ENCODE assay signal across 10 cellular contexts in the genomic region with DNA sequence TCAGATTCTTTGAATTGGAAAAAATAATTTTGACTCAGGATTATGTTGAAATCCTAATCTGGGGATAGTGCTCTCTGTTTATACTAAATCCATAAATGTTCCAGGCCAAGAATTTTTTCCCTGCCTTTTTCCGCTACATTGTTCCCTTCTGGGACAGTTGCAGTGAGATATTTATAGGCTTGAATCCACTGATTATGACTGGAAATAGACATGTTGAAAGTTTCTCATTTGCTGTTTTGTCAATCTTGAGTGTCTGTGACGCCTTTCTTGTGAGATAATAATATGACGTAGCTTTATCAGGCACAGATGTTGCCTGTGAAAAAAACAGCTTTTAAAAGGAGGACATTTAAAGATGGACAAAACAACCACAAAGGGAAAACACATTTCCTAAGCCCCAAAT.
DNase-seq lines count a peak whose midpoint lies in the region; ATAC-seq and TF ChIP-seq lines count a peak whose summit lies in the region.
"Had no signal": no experiment of that assay in that cellular context is flagged by ENCODE, and none has a peak within 500 bp of the region (broad histone marks: within the 10 kb centered on the region; RNA-seq: fewer than 3 reads in every experiment).

No MANE protein-coding gene starts in this region.

- intact Hi-C loops in activated T-helper 1 cell treated with anti-CD3 and anti-CD28 coated beads, Interleukin-12 subunit alpha, Interleukin-12 subunit beta, Interleukin-2, Interleukin-4 antibody, amounts not matched to agents 30 ng/mL and 10 ng/mL and 1 ng/mL, durations not matched to agents 14 hours and 24 hours and 36 hours (cut with micrococcal nuclease): loop anchor here (10.0 kb wide), 1 partner anchor 577 kb away; no protein-coding TSS in a partner anchor
- intact Hi-C loops in heart right ventricle (cut with DNase I): no loop called here
- intact Hi-C loops in sigmoid colon (cut with DNase I): loop anchor here (10.0 kb wide), 2 partner anchors 393 to 1243 kb away; a partner anchor contains a TSS

- H3K4me1 ChIP-seq in BLaER1 treated with 17β-estradiol and CSF1 and Interleukin-3, amounts not matched to agents 10 nM and 100 nM: peaks cover 72 to 99% (median 84%) of the 10 kb centered on the region in 10 experiments
- H3K4me1 ChIP-seq in heart right ventricle (peaks cover 26 to 100% (median 88%) of the 10 kb centered on the region in 9 donors), sigmoid colon (peaks cover 0 to 92% (median 83%) of the 10 kb centered on the region in 4 donors)

- peaks cover 98% of the 10 kb centered on the region for H3K4me1 Mint-ChIP-seq in activated T-helper 1 cell treated with anti-CD3 and anti-CD28 coated beads, Interleukin-12 subunit alpha, Interleukin-12 subunit beta, Interleukin-2, Interleukin-4 antibody, amounts not matched to agents 30 ng/mL and 10 ng/mL and 1 ng/mL, durations not matched to agents 14 hours and 24 hours and 36 hours (ENCODE audit: low read depth)

- peak overlapping the region in 1 of 11 experiments; percentile 18; a peak in 1 of 22 replicates for H3K9ac ChIP-seq in BLaER1 treated with 17β-estradiol and CSF1 and Interleukin-3, amounts not matched to agents 10 nM and 100 nM

- H3K36me3 Mint-ChIP-seq in activated T-helper 1 cell treated with anti-CD3 and anti-CD28 coated beads, Interleukin-12 subunit alpha, Interleukin-12 subunit beta, Interleukin-2, Interleukin-4 antibody, amounts not matched to agents 30 ng/mL and 10 ng/mL and 1 ng/mL, durations not matched to agents 14 hours and 24 hours and 36 hours (ENCODE audit: low read depth): peaks cover 96% of the 10 kb centered on the region

- H3K27ac ChIP-seq in BLaER1 treated with 17β-estradiol and CSF1 and Interleukin-3, amounts not matched to agents 10 nM and 100 nM: peak overlapping the region in 10 of 11 experiments; percentile 30 to 92 (median 62); a peak in 17 of 22 replicates
- H3K27ac ChIP-seq in heart right ventricle (peak overlapping the region; percentile 65 to 98 (median 92)), sigmoid colon (peak overlapping the region; percentile 67 to 95 (median 86))

- no peak for TF ChIP-seq POLR2A in sigmoid colon (IDR thresholded peaks at IDR 0.05)

- no peaks in the 10 kb centered on the region for H3K27me3 Mint-ChIP-seq in activated T-helper 1 cell treated with anti-CD3 and anti-CD28 coated beads, Interleukin-12 subunit alpha, Interleukin-12 subunit beta, Interleukin-2, Interleukin-4 antibody, amounts not matched to agents 30 ng/mL and 10 ng/mL and 1 ng/mL, durations not matched to agents 14 hours and 24 hours and 36 hours (ENCODE audit: insufficient read depth)

- peak overlapping the region; percentile 12 for H3K4me3 Mint-ChIP-seq in activated T-helper 1 cell treated with anti-CD3 and anti-CD28 coated beads, Interleukin-12 subunit alpha, Interleukin-12 subunit beta, Interleukin-2, Interleukin-4 antibody, amounts not matched to agents 30 ng/mL and 10 ng/mL and 1 ng/mL, durations not matched to agents 14 hours and 24 hours and 36 hours

- no peak for DNase-seq in activated T-helper 1 cell treated with anti-CD3 and anti-CD28 coated beads, Interleukin-12 subunit alpha, Interleukin-12 subunit beta, Interleukin-2, Interleukin-4 antibody, amounts not matched to agents 30 ng/mL and 10 ng/mL and 1 ng/mL, durations not matched to agents 14 hours and 24 hours and 36 hours (ENCODE audit: low spot score)
- DNase-seq in heart right ventricle (peak in 1 of 2 donors; percentile 65), sigmoid colon (no peak), NCI-H345 (lab: John Stamatoyannopoulos, UW) (no peak), SK-N-DZ (ENCODE audit: low spot score) (no peak), MG63 (no peak)
- DNase-seq in stimulated activated CD4-positive, alpha-beta T cell treated with anti-CD3 and anti-CD28 coated beads, Interleukin-1b, Interleukin-23, amount 100 ng/mL, for 48 hours: no peak
- DNase-seq: activated CD4-positive, alpha-beta T cell treated with anti-CD3 and anti-CD28 coated beads for 1 hour; NCI-H1092 had no signal

- WGBS in heart right ventricle, 2 donors: 7 to 11% methylated on average over 3 of the region's 3 CpGs
- 74 to 80% methylated on average over 3 of the region's 3 CpGs for WGBS in sigmoid colon, 2 donors

- H3K36me3 ChIP-seq in BLaER1 treated with 17β-estradiol and CSF1 and Interleukin-3, amounts not matched to agents 10 nM and 100 nM: peaks cover 95 to 100% (median 97%) of the 10 kb centered on the region in 11 experiments
- H3K36me3 ChIP-seq in heart right ventricle: peaks cover 0 to 85% (median 22%) of the 10 kb centered on the region in 9 donors
- peaks cover 0 to 60% (median 10%) of the 10 kb centered on the region in 4 donors for H3K36me3 ChIP-seq in sigmoid colon
- peaks cover 100% of the 10 kb centered on the region for H3K36me3 ChIP-seq in MG63

- H3K9me3 ChIP-seq in BLaER1 treated with 17β-estradiol and CSF1 and Interleukin-3, amounts not matched to agents 10 nM and 100 nM (replicated peaks in 1 of 11): peaks cover 0 to 20% (median 11%) of the 10 kb centered on the region in 11 experiments; a peak in 16 of 22 replicates
- H3K9me3 ChIP-seq in heart right ventricle (no peaks in the 10 kb centered on the region), sigmoid colon (no peaks in the 10 kb centered on the region), MG63 (no peaks in the 10 kb centered on the region)

- TF ChIP-seq CTCF in heart right ventricle (IDR thresholded peaks at IDR 0.05) (no peak), sigmoid colon (IDR thresholded peaks at IDR 0.05) (no peak)

- H3K27ac Mint-ChIP-seq in activated T-helper 1 cell treated with anti-CD3 and anti-CD28 coated beads, Interleukin-12 subunit alpha, Interleukin-12 subunit beta, Interleukin-2, Interleukin-4 antibody, amounts not matched to agents 30 ng/mL and 10 ng/mL and 1 ng/mL, durations not matched to agents 14 hours and 24 hours and 36 hours: no peak overlapping the region

- TF ChIP-seq EP300 in sigmoid colon (IDR thresholded peaks at IDR 0.05): peak in 3 of 4 donors; percentile 37 to 54 (median 54)

- ATAC-seq in heart right ventricle: peak; percentile 79 to 91 (median 88)

- peak overlapping the region; percentile 25 to 91 (median 68); a peak in 19 of 22 replicates for H3K4me2 ChIP-seq in BLaER1 treated with 17β-estradiol and CSF1 and Interleukin-3, amounts not matched to agents 10 nM and 100 nM

- H4K20me1 ChIP-seq in BLaER1 treated with 17β-estradiol and CSF1 and Interleukin-3, amounts not matched to agents 10 nM and 100 nM: peaks cover 0 to 86% (median 0%) of the 10 kb centered on the region in 11 experiments; a peak in 3 of 22 replicates

- peaks cover 5% of the 10 kb centered on the region for H3K9me3 Mint-ChIP-seq in activated T-helper 1 cell treated with anti-CD3 and anti-CD28 coated beads, Interleukin-12 subunit alpha, Interleukin-12 subunit beta, Interleukin-2, Interleukin-4 antibody, amounts not matched to agents 30 ng/mL and 10 ng/mL and 1 ng/mL, durations not matched to agents 14 hours and 24 hours and 36 hours

- no peak overlapping the region for H3K4me3 ChIP-seq in BLaER1 treated with 17β-estradiol and CSF1 and Interleukin-3, amounts not matched to agents 10 nM and 100 nM
- H3K4me3 ChIP-seq in heart right ventricle: peak overlapping the region in 5 of 10 donors; percentile 5 to 26 (median 17)
- H3K4me3 ChIP-seq in sigmoid colon: peak overlapping the region in 2 of 4 donors; percentile 4 to 21
- no peak overlapping the region for H3K4me3 ChIP-seq in MG63

- H3K27me3 ChIP-seq in BLaER1 treated with 17β-estradiol and CSF1 and Interleukin-3, amounts not matched to agents 10 nM and 100 nM: no peaks in the 10 kb centered on the region
- H3K27me3 ChIP-seq in heart right ventricle: no peaks in the 10 kb centered on the region
- H3K27me3 ChIP-seq in sigmoid colon: no peaks in the 10 kb centered on the region
- no peaks in the 10 kb centered on the region for H3K27me3 ChIP-seq in MG63

Comparison
In these comparisons a context has a peak if more than half of its experiments do, and no peak if none do; other contexts are left out.
1. intact Hi-C loops: an anchor here in activated T-helper 1 cell treated with anti-CD3 and anti-CD28 coated beads, Interleukin-12 subunit alpha, Interleukin-12 subunit beta, Interleukin-2, Interleukin-4 antibody, amounts not matched to agents 30 ng/mL and 10 ng/mL and 1 ng/mL, durations not matched to agents 14 hours and 24 hours and 36 hours (10.0 kb wide) and sigmoid colon (10.0 kb wide); none called in heart right ventricle.